8 cellular contexts compared by ENCODE assay signal in genomic region chr12:124609041-124609984, GRCh38. TPM values are rescaled to one million over a fixed set of nuclear protein-coding genes. Genes with fewer than 3 reads are reported as not detected.
A peak's percentile ranks its signal among the peaks of the same experiment; 100 is the strongest.
DNase-seq lines count a peak whose midpoint lies in the region; ATAC-seq and TF ChIP-seq lines count a peak whose summit lies in the region.

No MANE protein-coding gene starts in this region.

- no peaks in the 10 kb centered on the region for H3K36me3 Mint-ChIP-seq in CD4-positive, CD25-positive, alpha-beta regulatory T cell
- H3K36me3 Mint-ChIP-seq in activated T-helper 17 cell treated with anti-CD3 and anti-CD28 coated beads, Interleukin-2, amount 50 U/mL, for 72 hours (ENCODE audit: low read depth) = no peaks in the 10 kb centered on the region

- H2AFZ ChIP-seq in OCI-LY3 (ENCODE audit: low read depth, low read length) = 0 out of 2 replicates have a peak overlapping the region, but pooled peaks have one; percentile 9

- H3K27ac Mint-ChIP-seq in CD4-positive, CD25-positive, alpha-beta regulatory T cell = peak overlapping the region; percentile 84 to 91 (median 90)
- H3K27ac Mint-ChIP-seq in activated T-helper 17 cell treated with anti-CD3 and anti-CD28 coated beads, Interleukin-2, amount 50 U/mL, for 72 hours = no peak overlapping the region

- peaks cover 0 to 4% of the 10 kb centered on the region in 2 experiments for H3K9me3 ChIP-seq in CD4-positive, CD25-positive, alpha-beta regulatory T cell (ENCODE audit: control insufficient read depth in 2 of 2, low read length in 2 of 2)
- no peaks in the 10 kb centered on the region for H3K9me3 ChIP-seq in OCI-LY3 (ENCODE audit: insufficient read depth, low read length)

- no peak overlapping the region for H3K27ac ChIP-seq in CD4-positive, CD25-positive, alpha-beta regulatory T cell (ENCODE audit: insufficient read depth, low read length, poor library complexity, severe bottlenecking)
- H3K27ac ChIP-seq in OCI-LY3 (ENCODE audit: low read length) = peak overlapping the region; percentile 32

- H3K27me3 ChIP-seq in CD4-positive, CD25-positive, alpha-beta regulatory T cell (ENCODE audit: control insufficient read depth, insufficient read depth, low read length) = no peaks in the 10 kb centered on the region
- peaks cover 30% of the 10 kb centered on the region for H3K27me3 ChIP-seq in OCI-LY3 (ENCODE audit: low read depth, low read length)

- peaks cover 10% of the 10 kb centered on the region for H3K27me3 Mint-ChIP-seq in CD4-positive, CD25-positive, alpha-beta regulatory T cell
- peaks cover 3% of the 10 kb centered on the region for H3K27me3 Mint-ChIP-seq in activated T-helper 17 cell treated with anti-CD3 and anti-CD28 coated beads, Interleukin-2, amount 50 U/mL, for 72 hours

- peak; percentile 65 to 87 (median 85) for DNase-seq in CD4-positive, CD25-positive, alpha-beta regulatory T cell
- peak; percentile 27 for DNase-seq in HuH-7 (ENCODE audit: low spot score)
- DNase-seq in left ventricle myocardium superior = peak; percentile 86
- peak; percentile 59 to 61 for DNase-seq in stimulated activated CD4-positive, alpha-beta T cell treated with anti-CD3 and anti-CD28 coated beads, Interleukin-1b, Interleukin-23, amount 100 ng/mL, for 4 hours (ENCODE audit: low read depth in 2 of 2)
- no peak for DNase-seq in cerebellar cortex (ENCODE audit: low spot score)

- H3K4me1 ChIP-seq in CD4-positive, CD25-positive, alpha-beta regulatory T cell (ENCODE audit: control insufficient read depth, insufficient read depth, low read length, poor library complexity, severe bottlenecking) = peaks cover 32% of the 10 kb centered on the region
- peaks cover 30% of the 10 kb centered on the region for H3K4me1 ChIP-seq in OCI-LY3 (ENCODE audit: low read length)

- peak; percentile 11; the same call in 1 of the 2 replicates for TF ChIP-seq CTCF in OCI-LY3 (IDR thresholded peaks at IDR 0.05; ENCODE audit: low read depth, low read length)

- peak overlapping the region; percentile 81 for H3K4me2 ChIP-seq in OCI-LY3 (ENCODE audit: low read length)

- H3K36me3 ChIP-seq in CD4-positive, CD25-positive, alpha-beta regulatory T cell (ENCODE audit: control insufficient read depth, insufficient read depth, low read length) = no peaks in the 10 kb centered on the region
- H3K36me3 ChIP-seq in OCI-LY3 (replicated peaks; ENCODE audit: low read depth, low read length) = no peaks in the 10 kb centered on the region

- ATAC-seq in CD4-positive, CD25-positive, alpha-beta regulatory T cell (ENCODE audit: low read depth in 2 of 2) = peak; percentile 92 to 96
- ATAC-seq in GM19467 (IDR thresholded peaks at IDR 0.05; ENCODE audit: unreplicated experiment) = peak; percentile 70
- ATAC-seq in activated T-helper 17 cell treated with anti-CD3 and anti-CD28 coated beads, Interleukin-2, amount 50 U/mL, for 72 hours (replicated peaks) = peak; percentile 86
- ATAC-seq in left ventricle myocardium superior = peak; percentile 82

- peak overlapping the region; percentile 16; the same call in 1 of the 2 replicates for H3K9ac ChIP-seq in OCI-LY3 (ENCODE audit: low read length)

- intact Hi-C loops in left ventricle myocardium superior (cut with micrococcal nuclease) = no loop called here

- peaks cover 9 to 42% (median 17%) of the 10 kb centered on the region in 4 donors for H3K4me1 Mint-ChIP-seq in CD4-positive, CD25-positive, alpha-beta regulatory T cell
- peaks cover 28% of the 10 kb centered on the region for H3K4me1 Mint-ChIP-seq in activated T-helper 17 cell treated with anti-CD3 and anti-CD28 coated beads, Interleukin-2, amount 50 U/mL, for 72 hours

- no peaks in the 10 kb centered on the region for H3K79me2 ChIP-seq in OCI-LY3 (ENCODE audit: low read length)

- peaks cover 0 to 4% (median 0%) of the 10 kb centered on the region in 7 donors for H3K9me3 Mint-ChIP-seq in CD4-positive, CD25-positive, alpha-beta regulatory T cell
- H3K9me3 Mint-ChIP-seq in activated T-helper 17 cell treated with anti-CD3 and anti-CD28 coated beads, Interleukin-2, amount 50 U/mL, for 72 hours = no peaks in the 10 kb centered on the region

- H3K4me3 ChIP-seq in CD4-positive, CD25-positive, alpha-beta regulatory T cell (ENCODE audit: low read depth, low read length) = peak overlapping the region; percentile 64
- H3K4me3 ChIP-seq in OCI-LY3 (ENCODE audit: low read length) = peak overlapping the region; percentile 61

- H4K20me1 ChIP-seq in OCI-LY3 (ENCODE audit: insufficient read depth, low read length) = no peaks in the 10 kb centered on the region

- peak overlapping the region; percentile 77 to 90 (median 86) for H3K4me3 Mint-ChIP-seq in CD4-positive, CD25-positive, alpha-beta regulatory T cell
- H3K4me3 Mint-ChIP-seq in activated T-helper 17 cell treated with anti-CD3 and anti-CD28 coated beads, Interleukin-2, amount 50 U/mL, for 72 hours = peak overlapping the region; percentile 68

RNA-seq across cellular contexts. Expression of gene NCOR2, which starts 41.9 kb away (rescaled TPM):
- total RNA-seq in CD4-positive, CD25-positive, alpha-beta regulatory T cell = 134 TPM
- 1 to 10 TPM; 2.0 to 4.1 (median 2.4) TPM for polyA plus RNA-seq in CD4-positive, CD25-positive, alpha-beta regulatory T cell
- 10 to 100 TPM; 72.8 to 87.8 TPM for total RNA-seq in activated T-helper 17 cell treated with anti-CD3 and anti-CD28 coated beads, Interleukin-2, amount 50 U/mL, for 72 hours
- total RNA-seq in left ventricle myocardium superior = 142 TPM
